ENCODE assay signal across 16 cellular contexts in genomic region chr22:21043856-21044535, GRCh38. TPM values are rescaled to one million over a fixed set of nuclear protein-coding genes. Genes with fewer than 3 reads are reported as not detected.
A peak's percentile ranks its signal among the peaks of the same experiment; 100 is the strongest.
DNase-seq lines count a peak whose midpoint lies in the region; ATAC-seq and TF ChIP-seq lines count a peak whose summit lies in the region.
"Had no signal": no experiment of that assay in that cellular context is flagged by ENCODE, and none has a peak within 500 bp of the region (broad histone marks: within the 10 kb centered on the region; RNA-seq: fewer than 3 reads in every experiment).

No MANE protein-coding gene starts in this region.

- peak overlapping the region; percentile 77 for H3K9ac ChIP-seq in smooth muscle cell (ENCODE audit: low read depth)

- H3K27ac ChIP-seq in angular gyrus (ENCODE audit: low read depth, low read length), result peak overlapping the region; percentile 73
- H3K27ac ChIP-seq in smooth muscle cell (ENCODE audit: low read depth), result peak overlapping the region; percentile 91
- H3K27ac ChIP-seq in suprapubic skin, result no peak overlapping the region

- H3K27me3 ChIP-seq in H7 (ENCODE audit: control insufficient read depth, insufficient read depth, low read length) (peaks cover 2% of the 10 kb centered on the region; the same call in 1 of the 2 replicates), smooth muscle cell (ENCODE audit: low read depth) (no peaks in the 10 kb centered on the region), suprapubic skin (no peaks in the 10 kb centered on the region)

- H3K9me3 ChIP-seq in smooth muscle cell (replicated peaks; ENCODE audit: low read depth) (no peaks in the 10 kb centered on the region), suprapubic skin (no peaks in the 10 kb centered on the region)

- no peaks in the 10 kb centered on the region for H3K79me2 ChIP-seq in smooth muscle cell (ENCODE audit: low read depth)

- peak overlapping the region; percentile 79 for H3K4me2 ChIP-seq in smooth muscle cell

- no peaks in the 10 kb centered on the region for H4K20me1 ChIP-seq in smooth muscle cell (ENCODE audit: low read depth)

- H3K4me1 ChIP-seq in smooth muscle cell (ENCODE audit: low read depth) (peaks cover 5% of the 10 kb centered on the region), suprapubic skin (peaks cover 21% of the 10 kb centered on the region)

- WGBS in smooth muscle cell (ENCODE audit: low lambda C conversion rate), result 92% methylated on average over 15 of the region's 15 CpGs
- WGBS in suprapubic skin, result 82% methylated on average over 8 of the region's 15 CpGs

- no peak for TF ChIP-seq POLR2A in suprapubic skin (IDR thresholded peaks at IDR 0.05)

- H3K4me3 ChIP-seq in H7 (ENCODE audit: insufficient read depth, low read depth, low read length) (no peak overlapping the region), smooth muscle cell (no peak overlapping the region), suprapubic skin (no peak overlapping the region)
- H3K4me3 ChIP-seq: GM12878 had no signal

- no peak overlapping the region for H2AFZ ChIP-seq in smooth muscle cell (ENCODE audit: low read depth)

- TF ChIP-seq EP300 in suprapubic skin (IDR thresholded peaks at IDR 0.05), result no peak

- no peak for ATAC-seq in GM19351 (IDR thresholded peaks at IDR 0.05; ENCODE audit: unreplicated experiment)

- H3F3A ChIP-seq in smooth muscle cell (ENCODE audit: low read depth), result peaks cover 9% of the 10 kb centered on the region

- TF ChIP-seq CTCF in smooth muscle cell (IDR thresholded peaks at IDR 0.05; ENCODE audit: borderline replicate concordance, insufficient read depth, poor library complexity, severe bottlenecking) (no peak), suprapubic skin (IDR thresholded peaks at IDR 0.05) (no peak)

- H3K36me3 ChIP-seq in H7 (replicated peaks; ENCODE audit: control insufficient read depth, insufficient read depth, low read length) (no peaks in the 10 kb centered on the region), smooth muscle cell (ENCODE audit: low read depth) (no peaks in the 10 kb centered on the region), suprapubic skin (no peaks in the 10 kb centered on the region)

- DNase-seq in H7 (peak; percentile 13), iPS-NIHi7 (ENCODE audit: extremely low spot score) (peak; percentile 4), smooth muscle cell (lab: John Stamatoyannopoulos, UW; ENCODE audit: unreplicated experiment) (no peak), cerebellar nuclear complex (lab: John Stamatoyannopoulos, UW) (no peak), suprapubic skin (ENCODE audit: low spot score in 2 of 2) (no peak)
- DNase-seq: activated CD4-positive, alpha-beta T cell treated with anti-CD3 and anti-CD28 coated beads, Interleukin-2, amount 50 U/mL, for 4 hours; CD4-positive, CD25-positive, alpha-beta regulatory T cell; foreskin melanocyte; NCI-H2227 treated with DMSO at 0.1 percent for 48 hours; SHP77 treated with DMSO at 0.1 percent for 48 hours had no signal

RNA-seq across cellular contexts. Expression of gene LRRC74B, which starts 1.8 kb away (rescaled TPM):
- total RNA-seq in H7 (2014; rRNA removed; shearing (Covaris generic)), result not detected in 2 replicates
- total RNA-seq in smooth muscle cell, result not detected in 2 replicates
- polyA plus RNA-seq in smooth muscle cell, result 0.48 TPM in 1 of 2 replicates, not detected in the other
- total RNA-seq in suprapubic skin, result not detected
- total RNA-seq: dermis microvascular lymphatic vessel endothelial cell, GM12878, mononuclear cell, pulmonary artery endothelial cell had no signal
- polyA plus RNA-seq: CD4-positive, CD25-positive, alpha-beta regulatory T cell; GM12878 had no signal

RNA-seq across cellular contexts. Expression of gene SLC7A4, which starts 11.6 kb away (rescaled TPM):
- total RNA-seq in H7 (2014; rRNA removed; shearing (Covaris generic)), result not detected in 2 replicates
- 0.09 and 1.5 TPM in 2 replicates for total RNA-seq in smooth muscle cell
- 0.30 and 1.7 TPM in 2 replicates for polyA plus RNA-seq in smooth muscle cell
- 1 to 10 TPM in 3 of 4 donors, under 1 TPM in 1; 0.48 to 2.2 (median 1.6) TPM for total RNA-seq in suprapubic skin
- total RNA-seq: CD4-positive, CD25-positive, alpha-beta regulatory T cell; dermis microvascular lymphatic vessel endothelial cell; mononuclear cell; pulmonary artery endothelial cell had no signal

RNA-seq across cellular contexts. Expression of gene P2RX6, which starts 29.0 kb away (rescaled TPM):
- 0.26 and 0.31 TPM in 2 replicates for total RNA-seq in H7 (2014; rRNA removed; shearing (Covaris generic))
- total RNA-seq in smooth muscle cell, result 0.13 and 0.45 TPM in 2 replicates
- polyA plus RNA-seq in smooth muscle cell, result 0.89 and 1.2 TPM in 2 replicates
- total RNA-seq in suprapubic skin, result 1 to 10 TPM in 3 of 4 donors, under 1 TPM in 1; 0.21 to 3.1 (median 1.0) TPM
- total RNA-seq: dermis microvascular lymphatic vessel endothelial cell had no signal

RNA-seq across cellular contexts. Expression of gene THAP7, which starts 42.1 kb away (rescaled TPM):
- 42.7 and 49.1 TPM in 2 replicates for total RNA-seq in H7 (2014; rRNA removed; shearing (Covaris generic))
- total RNA-seq in smooth muscle cell (16.6 and 28.0 TPM in 2 replicates), suprapubic skin (10 to 100 TPM; 33.9 to 57.0 (median 37.4) TPM)
- polyA plus RNA-seq in smooth muscle cell, result 26.8 and 38.6 TPM in 2 replicates

Comparison
In these comparisons a context has a peak if more than half of its experiments do, and no peak if none do; other contexts are left out.
1. DNase-seq: peak in H7 (single experiment) and iPS-NIHi7 (single experiment); none in smooth muscle cell (single experiment), cerebellar nuclear complex (0 of 2) and suprapubic skin (0 of 2).